Comparison of ENCODE assay signal across 9 cellular contexts in genomic region chr7:128937271-128937646, GRCh38. TPM values are rescaled to one million over a fixed set of nuclear protein-coding genes. Genes with fewer than 3 reads are reported as not detected.
DNase-seq lines count a peak whose midpoint lies in the region; ATAC-seq, FAIRE-seq and TF ChIP-seq lines count a peak whose summit lies in the region.
"Had no signal": no experiment of that assay in that cellular context is flagged by ENCODE, and none has a peak within 500 bp of the region (broad histone marks: within the 10 kb centered on the region; RNA-seq: fewer than 3 reads in every experiment).

No MANE protein-coding gene starts in this region.

- H3K9ac ChIP-seq in NT2/D1 (ENCODE audit: insufficient read length, low read depth), result no peak overlapping the region

- peaks cover 12% of the 10 kb centered on the region for H3K4me1 ChIP-seq in NT2/D1 (ENCODE audit: insufficient read depth, insufficient read length)

- H3K36me3 ChIP-seq in NT2/D1 (ENCODE audit: insufficient read depth, insufficient read length, low read length), result no peaks in the 10 kb centered on the region

- H3K27me3 ChIP-seq in NT2/D1 (ENCODE audit: insufficient read depth, insufficient read length), result peaks cover 58% of the 10 kb centered on the region

- TF ChIP-seq CTCF in epithelial cell of proximal tubule (conservative IDR thresholded peaks at IDR 0.05; ENCODE audit: low read depth, low read length), result no peak

- peak; percentile 3 for ATAC-seq in GM18498 (IDR thresholded peaks at IDR 0.05; ENCODE audit: unreplicated experiment)
- ATAC-seq in sciatic nerve, result no peak
- ATAC-seq in HG02798 (IDR thresholded peaks at IDR 0.05; ENCODE audit: poor library complexity, unreplicated experiment), result no peak

- intact Hi-C loops in sciatic nerve (cut with DNase I), result no loop called here

- H3K9me3 ChIP-seq in NT2/D1 (ENCODE audit: insufficient read depth, low read length), result no peaks in the 10 kb centered on the region

- H3K4me3 ChIP-seq in NT2/D1 (ENCODE audit: insufficient read length, low read depth), result peak overlapping the region; percentile 40
- H3K4me3 ChIP-seq in epithelial cell of proximal tubule (ENCODE audit: low read depth, low read length), result peak overlapping the region; percentile 81

- DNase-seq in NT2/D1 (ENCODE audit: low read depth, low spot score), result no peak
- no peak for DNase-seq in epithelial cell of proximal tubule (ENCODE audit: low read depth)
- peak; percentile 36 for DNase-seq in sciatic nerve (ENCODE audit: low spot score)
- no peak for DNase-seq in RCC 7860 (ENCODE audit: low spot score)
- DNase-seq in AG08396 (ENCODE audit: low spot score), result no peak
- DNase-seq in foreskin melanocyte, result no peak
- DNase-seq: SHP77 treated with DMSO at 0.1 percent for 48 hours had no signal

- no peak for FAIRE-seq in RCC 7860 (lab: Jason Lieb, UNC)

RNA-seq across cellular contexts. Expression of gene IRF5, which starts 0.5 kb away (rescaled TPM):
- total RNA-seq in epithelial cell of proximal tubule, result 4.2 and 8.5 TPM in 2 replicates
- 8.7 TPM for total RNA-seq in sciatic nerve

RNA-seq across cellular contexts. Expression of gene KCP, which starts 26.8 kb away (rescaled TPM):
- total RNA-seq in epithelial cell of proximal tubule (0.51 and 5.2 TPM in 2 replicates), sciatic nerve (1.8 TPM)
